In genomic region chr3:37922721-37923575, GRCh38 we compare ENCODE assay signal across 9 cellular contexts.
DNase-seq lines count a peak whose midpoint lies in the region; ATAC-seq and TF ChIP-seq lines count a peak whose summit lies in the region.
"Had no signal": no experiment of that assay in that cellular context is flagged by ENCODE, and none has a peak within 500 bp of the region (broad histone marks: within the 10 kb centered on the region; RNA-seq: fewer than 3 reads in every experiment).

No MANE protein-coding gene starts in this region.

- H3K4me1 ChIP-seq in mammary epithelial cell (ENCODE audit: insufficient read depth, low read length) (peaks cover 13% of the 10 kb centered on the region), subcutaneous abdominal adipose tissue (ENCODE audit: control insufficient read depth in 5 of 5, insufficient read depth in 5 of 5, low read length in 5 of 5) (peaks cover 7 to 23% (median 19%) of the 10 kb centered on the region in 5 donors)

- H3K9me3 ChIP-seq in mammary epithelial cell (replicated peaks; ENCODE audit: insufficient read depth, low read length) (no peaks in the 10 kb centered on the region), subcutaneous abdominal adipose tissue (ENCODE audit: control insufficient read depth in 5 of 5, low read length in 5 of 5) (no peaks in the 10 kb centered on the region)

- ATAC-seq in left lobe of liver: peak; percentile 89
- no peak for ATAC-seq in HG03521 (IDR thresholded peaks at IDR 0.05; ENCODE audit: unreplicated experiment)

- H4K20me1 ChIP-seq in mammary epithelial cell (ENCODE audit: insufficient read depth, low read length): no peaks in the 10 kb centered on the region

- H3K36me3 ChIP-seq in mammary epithelial cell (ENCODE audit: insufficient read depth, low read length): no peaks in the 10 kb centered on the region
- no peaks in the 10 kb centered on the region for H3K36me3 ChIP-seq in subcutaneous abdominal adipose tissue (ENCODE audit: control insufficient read depth in 5 of 5, insufficient read depth in 5 of 5, low read length in 5 of 5)

- H3K27me3 ChIP-seq in mammary epithelial cell (ENCODE audit: insufficient read depth, low read length) (no peaks in the 10 kb centered on the region), subcutaneous abdominal adipose tissue (ENCODE audit: control insufficient read depth in 5 of 5, insufficient read depth in 4 of 5, low read length in 5 of 5) (no peaks in the 10 kb centered on the region)

- H3K4me2 ChIP-seq in mammary epithelial cell (ENCODE audit: insufficient read depth, low read depth, low read length): no peak overlapping the region

- DNase-seq in Kasumi-1 (lab: John Stamatoyannopoulos, UW) (peak; percentile 89 to 92), mammary epithelial cell (no peak), left lobe of liver (ENCODE audit: low spot score) (peak; percentile 67), posterior vena cava (ENCODE audit: low spot score) (no peak), RKO (ENCODE audit: low spot score) (no peak)
- no peak for DNase-seq in NK-92 treated with Interleukin-12 subunit alpha and Interleukin-12 subunit beta, amount 100 ng/mL, for 24 hours (lab: John Stamatoyannopoulos, UW)
- DNase-seq: NCI-H524 had no signal

- H3K4me3 ChIP-seq in mammary epithelial cell (replicated peaks in 1 of 3; ENCODE audit: insufficient read depth in 1 of 3, low read depth in 2 of 3, low read length in 3 of 3) (no peak overlapping the region), subcutaneous abdominal adipose tissue (ENCODE audit: low read depth in 1 of 5, low read length in 5 of 5) (no peak overlapping the region)

- no peak overlapping the region for H3K9ac ChIP-seq in mammary epithelial cell (ENCODE audit: insufficient read depth, low read length)
- peak overlapping the region in 1 of 5 donors; percentile 15 for H3K9ac ChIP-seq in subcutaneous abdominal adipose tissue (ENCODE audit: low read length in 5 of 5)

- in situ Hi-C loops in mammary epithelial cell (cut with MboI; ENCODE audit: low sequenced_read_pairs in 2 of 2): no loop called here

- peaks cover 96% of the 10 kb centered on the region for H3K79me2 ChIP-seq in mammary epithelial cell (ENCODE audit: insufficient read depth, low read length)

- dilution Hi-C loops in mammary epithelial cell (cut with HindIII; ENCODE audit: low sequenced_read_pairs): loop anchor here (5.0 kb wide), 1 partner anchor 46 kb away; no protein-coding TSS in a partner anchor

- H3K27ac ChIP-seq in mammary epithelial cell (ENCODE audit: insufficient read depth, low read depth, low read length): peak overlapping the region; percentile 30
- peak overlapping the region; percentile 37 for H3K27ac ChIP-seq in subcutaneous abdominal adipose tissue (ENCODE audit: low read depth, low read length)

- BruUV-seq in mammary epithelial cell (replicated peaks; lab: Mats Ljungman, UMichigan): no TSS peak

- intact Hi-C loops in mammary epithelial cell (cut with micrococcal nuclease) (no loop called here), posterior vena cava (cut with DNase I) (loop anchor here in 1 of 2 donors (10.0 kb wide), 1 partner anchor 1252 kb away; no protein-coding TSS in a partner anchor)

- no peak for TF ChIP-seq CTCF in mammary epithelial cell (conservative IDR thresholded peaks at IDR 0.05 in 1 of 2, IDR thresholded peaks at IDR 0.05 in 1 of 2; ENCODE audit: extremely low read depth in 1 of 2, insufficient read depth in 1 of 2, low read depth in 1 of 2, low read length in 2 of 2)

- no peak overlapping the region for H2AFZ ChIP-seq in mammary epithelial cell (ENCODE audit: low read depth, low read length)

- 69% methylated on average over 5 of the region's 5 CpGs for WGBS in mammary epithelial cell (ENCODE audit: low coverage, missing lambda C conversion rate)

- CTCF ChIA-PET in mammary epithelial cell (lab: Charles Lee; ENCODE audit: low non-redundant PET): no interaction called here

Comparison
In these comparisons a context has a peak if more than half of its experiments do, and no peak if none do; other contexts are left out.
1. DNase-seq: peak in Kasumi-1 (2 of 2) and left lobe of liver (single experiment); none in mammary epithelial cell (single experiment), posterior vena cava (single experiment), NK-92 treated with Interleukin-12 subunit alpha and Interleukin-12 subunit beta, amount 100 ng/mL, for 24 hours (single experiment) and RKO (single experiment).